In the genomic region with DNA sequence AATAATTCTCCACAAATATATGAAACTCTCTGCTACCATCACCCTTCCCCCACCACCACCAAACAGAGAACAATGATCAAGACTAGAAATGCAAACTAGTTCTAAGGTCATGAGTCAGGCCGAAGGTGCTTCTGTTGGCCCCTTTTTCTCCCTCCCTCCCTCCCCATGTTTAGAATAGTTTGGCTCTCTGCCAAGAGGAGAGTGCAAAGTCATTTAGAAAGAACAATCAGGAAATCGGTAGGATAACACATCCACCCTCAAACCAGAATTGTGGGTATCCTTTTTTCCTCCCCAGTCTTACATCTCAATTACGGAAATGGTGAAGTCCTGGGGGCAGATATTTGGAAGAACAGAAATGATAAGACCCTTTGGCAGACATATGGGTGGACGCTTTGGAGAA, we compare ENCODE assay signal across 24 cellular contexts.
DNase-seq lines count a peak whose midpoint lies in the region; ATAC-seq, FAIRE-seq and TF ChIP-seq lines count a peak whose summit lies in the region.
"Had no signal": no experiment of that assay in that cellular context is flagged by ENCODE, and none has a peak within 500 bp of the region (broad histone marks: within the 10 kb centered on the region; RNA-seq: fewer than 3 reads in every experiment).

No MANE protein-coding gene starts in this region.

- no peak overlapping the region for H3K4me3 Mint-ChIP-seq in activated T-helper 17 cell treated with anti-CD3 and anti-CD28 coated beads, Interleukin-2, amount 50 U/mL, for 72 hours
- H3K4me3 Mint-ChIP-seq in naive thymus-derived CD4-positive, alpha-beta T cell = no peak overlapping the region
- H3K4me3 Mint-ChIP-seq: CD4-positive, alpha-beta T cell had no signal

- no peaks in the 10 kb centered on the region for H3K9me3 ChIP-seq in naive thymus-derived CD4-positive, alpha-beta T cell (ENCODE audit: control insufficient read depth in 2 of 3, low read length in 3 of 3)
- H3K9me3 ChIP-seq: HAP-1 had no signal

- ATAC-seq in activated T-helper 17 cell treated with anti-CD3 and anti-CD28 coated beads, Interleukin-2, amount 50 U/mL, for 72 hours (replicated peaks) = peak; percentile 20
- no peak for ATAC-seq in HG02571 (IDR thresholded peaks at IDR 0.05; ENCODE audit: unreplicated experiment)
- ATAC-seq in naive thymus-derived CD4-positive, alpha-beta T cell = no peak
- ATAC-seq: Panc1 had no signal

- H3K4me3 ChIP-seq in naive thymus-derived CD4-positive, alpha-beta T cell (ENCODE audit: low read length) = no peak overlapping the region
- H3K4me3 ChIP-seq: BLaER1 treated with 17β-estradiol and CSF1 and Interleukin-3, amounts not matched to agents 10 nM and 100 nM; GM23248; HAP-1 had no signal

- no peaks in the 10 kb centered on the region for H3K9me3 Mint-ChIP-seq in activated T-helper 17 cell treated with anti-CD3 and anti-CD28 coated beads, Interleukin-2, amount 50 U/mL, for 72 hours
- no peaks in the 10 kb centered on the region for H3K9me3 Mint-ChIP-seq in naive thymus-derived CD4-positive, alpha-beta T cell
- H3K9me3 Mint-ChIP-seq: CD4-positive, alpha-beta T cell had no signal

- POLR2A ChIA-PET in naive thymus-derived CD4-positive, alpha-beta T cell (lab: Charles Lee) = no interaction called here

- intact Hi-C loops in naive thymus-derived CD4-positive, alpha-beta T cell (cut with micrococcal nuclease) = no loop called here

- peaks cover 6 to 13% of the 10 kb centered on the region in 2 donors for H3K4me1 ChIP-seq in naive thymus-derived CD4-positive, alpha-beta T cell (ENCODE audit: control insufficient read depth in 2 of 2, insufficient read depth in 2 of 2, low read length in 2 of 2)
- H3K4me1 ChIP-seq: HAP-1 had no signal

- H3K36me3 Mint-ChIP-seq in activated T-helper 17 cell treated with anti-CD3 and anti-CD28 coated beads, Interleukin-2, amount 50 U/mL, for 72 hours (ENCODE audit: low read depth) = no peaks in the 10 kb centered on the region
- peaks cover 0 to 12% (median 0%) of the 10 kb centered on the region in 5 donors for H3K36me3 Mint-ChIP-seq in naive thymus-derived CD4-positive, alpha-beta T cell

- TF ChIP-seq EP300 in Ishikawa (IDR thresholded peaks at IDR 0.05; ENCODE audit: borderline replicate concordance) = no peak

- peak; percentile 4 for DNase-seq in NCI-H82 (lab: John Stamatoyannopoulos, UW)
- no peak for DNase-seq in NCI-H82 treated with DMSO at 0.1 percent for 48 hours (lab: John Stamatoyannopoulos, UW; ENCODE audit: unreplicated experiment)
- DNase-seq in urothelium cell line (ENCODE audit: low spot score) = peak; percentile 20
- no peak for DNase-seq in naive thymus-derived CD4-positive, alpha-beta T cell
- DNase-seq: CD4-positive, alpha-beta T cell; DMS53; GM23248; IMR-90; MV-4-11; NCI-H1105 treated with DMSO at 0.1 percent for 48 hours; NCI-H146; NCI-H1930; NCI-H2107; NCI-H226; NCI-H510A; NCI-H774; SHP77 treated with DMSO at 0.1 percent for 48 hours had no signal

- H3K27ac ChIP-seq in naive thymus-derived CD4-positive, alpha-beta T cell (ENCODE audit: low read depth, low read length) = no peak overlapping the region
- H3K27ac ChIP-seq: BLaER1 treated with 17β-estradiol and CSF1 and Interleukin-3, amounts not matched to agents 10 nM and 100 nM; GM23248 had no signal

- FAIRE-seq in urothelium cell line (lab: Jason Lieb, UNC) = no peak
- FAIRE-seq: A204.1 had no signal

- CTCF ChIA-PET in naive thymus-derived CD4-positive, alpha-beta T cell (lab: Charles Lee) = no interaction called here

- no peaks in the 10 kb centered on the region for H3K36me3 ChIP-seq in naive thymus-derived CD4-positive, alpha-beta T cell (ENCODE audit: control insufficient read depth in 2 of 3, insufficient read depth in 3 of 3, low read length in 3 of 3)
- H3K36me3 ChIP-seq: HAP-1 had no signal

- no peaks in the 10 kb centered on the region for H3K27me3 ChIP-seq in naive thymus-derived CD4-positive, alpha-beta T cell (ENCODE audit: control insufficient read depth in 2 of 2, insufficient read depth in 2 of 2, low read length in 2 of 2)
- H3K27me3 ChIP-seq: BLaER1 treated with 17β-estradiol and CSF1 and Interleukin-3, amounts not matched to agents 10 nM and 100 nM had no signal

- no peaks in the 10 kb centered on the region for H3K27me3 Mint-ChIP-seq in activated T-helper 17 cell treated with anti-CD3 and anti-CD28 coated beads, Interleukin-2, amount 50 U/mL, for 72 hours
- H3K27me3 Mint-ChIP-seq in naive thymus-derived CD4-positive, alpha-beta T cell = peaks cover 0 to 24% (median 0%) of the 10 kb centered on the region in 5 donors
- H3K27me3 Mint-ChIP-seq: CD4-positive, alpha-beta T cell had no signal

- H3K4me1 Mint-ChIP-seq in activated T-helper 17 cell treated with anti-CD3 and anti-CD28 coated beads, Interleukin-2, amount 50 U/mL, for 72 hours = peaks cover 13% of the 10 kb centered on the region
- peaks cover 6 to 23% (median 14%) of the 10 kb centered on the region in 7 donors for H3K4me1 Mint-ChIP-seq in naive thymus-derived CD4-positive, alpha-beta T cell

- TF ChIP-seq RAD21 in Ishikawa (IDR thresholded peaks at IDR 0.05; ENCODE audit: low read depth) = no peak

- no peak overlapping the region for H3K27ac Mint-ChIP-seq in activated T-helper 17 cell treated with anti-CD3 and anti-CD28 coated beads, Interleukin-2, amount 50 U/mL, for 72 hours
- H3K27ac Mint-ChIP-seq in naive thymus-derived CD4-positive, alpha-beta T cell = no peak overlapping the region
- H3K27ac Mint-ChIP-seq: CD4-positive, alpha-beta T cell had no signal

TF ChIP-seq in Ishikawa, 13 proteins besides CTCF, POLR2A, EP300 and RAD21:
- no peak for TF ChIP-seq YY1 (IDR thresholded peaks at IDR 0.05; ENCODE audit: low read depth)
- no peak for TF ChIP-seq TCF12 (IDR thresholded peaks at IDR 0.05; ENCODE audit: low read depth)
- TF ChIP-seq, protein P1, sequence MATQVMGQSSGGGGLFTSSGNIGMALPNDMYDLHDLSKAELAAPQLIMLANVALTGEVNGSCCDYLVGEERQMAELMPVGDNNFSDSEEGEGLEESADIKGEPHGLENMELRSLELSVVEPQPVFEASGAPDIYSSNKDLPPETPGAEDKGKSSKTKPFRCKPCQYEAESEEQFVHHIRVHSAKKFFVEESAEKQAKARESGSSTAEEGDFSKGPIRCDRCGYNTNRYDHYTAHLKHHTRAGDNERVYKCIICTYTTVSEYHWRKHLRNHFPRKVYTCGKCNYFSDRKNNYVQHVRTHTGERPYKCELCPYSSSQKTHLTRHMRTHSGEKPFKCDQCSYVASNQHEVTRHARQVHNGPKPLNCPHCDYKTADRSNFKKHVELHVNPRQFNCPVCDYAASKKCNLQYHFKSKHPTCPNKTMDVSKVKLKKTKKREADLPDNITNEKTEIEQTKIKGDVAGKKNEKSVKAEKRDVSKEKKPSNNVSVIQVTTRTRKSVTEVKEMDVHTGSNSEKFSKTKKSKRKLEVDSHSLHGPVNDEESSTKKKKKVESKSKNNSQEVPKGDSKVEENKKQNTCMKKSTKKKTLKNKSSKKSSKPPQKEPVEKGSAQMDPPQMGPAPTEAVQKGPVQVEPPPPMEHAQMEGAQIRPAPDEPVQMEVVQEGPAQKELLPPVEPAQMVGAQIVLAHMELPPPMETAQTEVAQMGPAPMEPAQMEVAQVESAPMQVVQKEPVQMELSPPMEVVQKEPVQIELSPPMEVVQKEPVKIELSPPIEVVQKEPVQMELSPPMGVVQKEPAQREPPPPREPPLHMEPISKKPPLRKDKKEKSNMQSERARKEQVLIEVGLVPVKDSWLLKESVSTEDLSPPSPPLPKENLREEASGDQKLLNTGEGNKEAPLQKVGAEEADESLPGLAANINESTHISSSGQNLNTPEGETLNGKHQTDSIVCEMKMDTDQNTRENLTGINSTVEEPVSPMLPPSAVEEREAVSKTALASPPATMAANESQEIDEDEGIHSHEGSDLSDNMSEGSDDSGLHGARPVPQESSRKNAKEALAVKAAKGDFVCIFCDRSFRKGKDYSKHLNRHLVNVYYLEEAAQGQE (IDR thresholded peaks at IDR 0.05; ENCODE audit: low read depth) = no peak
- TF ChIP-seq, protein P2, sequence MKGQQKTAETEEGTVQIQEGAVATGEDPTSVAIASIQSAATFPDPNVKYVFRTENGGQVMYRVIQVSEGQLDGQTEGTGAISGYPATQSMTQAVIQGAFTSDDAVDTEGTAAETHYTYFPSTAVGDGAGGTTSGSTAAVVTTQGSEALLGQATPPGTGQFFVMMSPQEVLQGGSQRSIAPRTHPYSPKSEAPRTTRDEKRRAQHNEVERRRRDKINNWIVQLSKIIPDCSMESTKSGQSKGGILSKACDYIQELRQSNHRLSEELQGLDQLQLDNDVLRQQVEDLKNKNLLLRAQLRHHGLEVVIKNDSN (IDR thresholded peaks at IDR 0.05) = no peak
- TF ChIP-seq, protein P3, sequence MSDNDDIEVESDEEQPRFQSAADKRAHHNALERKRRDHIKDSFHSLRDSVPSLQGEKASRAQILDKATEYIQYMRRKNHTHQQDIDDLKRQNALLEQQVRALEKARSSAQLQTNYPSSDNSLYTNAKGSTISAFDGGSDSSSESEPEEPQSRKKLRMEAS (IDR thresholded peaks at IDR 0.05) = no peak
- no peak for TF ChIP-seq CEBPB (IDR thresholded peaks at IDR 0.05)
- 0 out of 2 replicates have a peak, but pooled peaks have one; percentile 48 for TF ChIP-seq NFIC (IDR thresholded peaks at IDR 0.05)

Comparison
In these comparisons a context has a peak if more than half of its experiments do, and no peak if none do; other contexts are left out.
1. DNase-seq: peak in NCI-H82 (single experiment) and urothelium cell line (single experiment); none in NCI-H82 treated with DMSO at 0.1 percent for 48 hours (single experiment) and naive thymus-derived CD4-positive, alpha-beta T cell (0 of 9).